Comparison of ENCODE assay signal across 1 cellular context in the genomic region with DNA sequence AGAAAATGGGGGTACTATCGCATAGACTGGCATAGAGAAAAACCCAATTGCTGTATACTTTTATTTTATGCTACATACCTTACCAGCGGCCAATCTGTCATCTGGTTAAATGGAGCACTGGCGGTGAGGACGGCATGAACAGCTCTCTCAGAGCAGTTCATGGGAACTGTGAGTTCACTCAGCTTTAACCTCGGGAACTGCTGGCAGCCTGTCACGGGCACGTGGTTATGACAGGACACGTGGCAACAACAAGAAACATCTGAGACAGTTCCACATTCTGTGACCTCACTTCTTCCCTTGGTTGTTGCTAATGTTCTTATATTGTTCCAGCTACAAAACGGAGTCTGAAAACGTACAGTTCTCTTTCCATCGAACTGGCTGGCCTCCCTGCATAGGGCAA.
TF ChIP-seq lines count a peak whose summit lies in the region.

No MANE protein-coding gene starts in this region.

TF ChIP-seq in IMR-90, 13 proteins besides CTCF, POLR2A, EP300 and RAD21:
- TF ChIP-seq FOS (IDR thresholded peaks at IDR 0.05; ENCODE audit: low read depth, low read length) (no peak), NFE2L2 (IDR thresholded peaks at IDR 0.05; ENCODE audit: low read depth, low read length) (no peak), SMC3 (IDR thresholded peaks at IDR 0.05; ENCODE audit: low read depth, low read length) (no peak)
- TF ChIP-seq, protein P1, sequence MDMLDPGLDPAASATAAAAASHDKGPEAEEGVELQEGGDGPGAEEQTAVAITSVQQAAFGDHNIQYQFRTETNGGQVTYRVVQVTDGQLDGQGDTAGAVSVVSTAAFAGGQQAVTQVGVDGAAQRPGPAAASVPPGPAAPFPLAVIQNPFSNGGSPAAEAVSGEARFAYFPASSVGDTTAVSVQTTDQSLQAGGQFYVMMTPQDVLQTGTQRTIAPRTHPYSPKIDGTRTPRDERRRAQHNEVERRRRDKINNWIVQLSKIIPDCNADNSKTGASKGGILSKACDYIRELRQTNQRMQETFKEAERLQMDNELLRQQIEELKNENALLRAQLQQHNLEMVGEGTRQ (IDR thresholded peaks at IDR 0.05; ENCODE audit: low read depth, low read length): peak; percentile 54; the same call in 1 of the 2 replicates
